Comparison of ENCODE assay signal across 18 cellular contexts in the genomic region with DNA sequence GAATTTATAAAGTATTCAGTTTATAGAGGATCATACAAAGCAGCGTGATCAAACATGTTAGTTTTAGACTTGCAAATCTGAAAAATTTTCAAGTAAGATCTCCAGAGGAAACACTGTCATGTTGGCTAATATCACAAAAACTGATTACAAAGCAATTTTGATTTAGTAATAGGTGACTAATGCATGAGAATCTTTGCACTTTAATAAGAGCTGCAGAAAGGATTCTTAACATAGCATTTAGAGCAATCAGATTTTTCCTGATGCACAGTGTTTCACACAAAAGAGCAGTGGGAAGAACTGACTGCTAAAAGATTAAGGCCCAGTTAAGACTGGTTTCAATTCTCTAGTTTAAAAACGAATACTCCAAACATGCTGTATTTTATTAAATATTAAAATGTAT.
DNase-seq lines count a peak whose midpoint lies in the region; ATAC-seq and TF ChIP-seq lines count a peak whose summit lies in the region.
"Had no signal": no experiment of that assay in that cellular context is flagged by ENCODE, and none has a peak within 500 bp of the region (broad histone marks: within the 10 kb centered on the region; RNA-seq: fewer than 3 reads in every experiment).

No MANE protein-coding gene starts in this region.

- POLR2A ChIA-PET in MCF 10A (lab: Yijun Ruan, JAX), result interaction anchor here (0.9 to 1.2 kb wide), 2 partner anchors 9 to 298 kb away, joined by 3 to 7 read pairs; no protein-coding TSS in a partner anchor

- no peaks in the 10 kb centered on the region for H3K36me3 ChIP-seq in breast epithelium

- ATAC-seq in stimulated activated naive CD8-positive, alpha-beta T cell treated with anti-CD3 and anti-CD28 coated beads, Interleukin-15, amount 100 ng/mL, for 72 hours, result no peak
- ATAC-seq in HG03469 (IDR thresholded peaks at IDR 0.05; ENCODE audit: unreplicated experiment) (no peak), HG03196 (IDR thresholded peaks at IDR 0.05; ENCODE audit: unreplicated experiment) (no peak)
- ATAC-seq in stimulated activated memory B cell treated with anti-CD40 and anti-IgM and Interleukin-4, amounts not matched to agents 10 μg/mL and 1 μg/mL and 100 μg/mL, for 72 hours, result no peak
- ATAC-seq: left lobe of liver had no signal

- TF ChIP-seq CTCF in MCF 10A (IDR thresholded peaks at IDR 0.05; ENCODE audit: unreplicated experiment), result no peak
- no peak for TF ChIP-seq CTCF in breast epithelium (IDR thresholded peaks at IDR 0.05)

- H3K27me3 ChIP-seq in breast epithelium, result no peaks in the 10 kb centered on the region

- no peaks in the 10 kb centered on the region for H3K4me1 ChIP-seq in breast epithelium

- no peak overlapping the region for H3K4me3 Mint-ChIP-seq in MCF 10A (ENCODE audit: unreplicated experiment)
- H3K4me3 Mint-ChIP-seq in stimulated activated naive CD8-positive, alpha-beta T cell treated with anti-CD3 and anti-CD28 coated beads, Interleukin-15, amount 100 ng/mL, for 72 hours, result no peak overlapping the region
- no peak overlapping the region for H3K4me3 Mint-ChIP-seq in stimulated activated memory B cell treated with anti-CD40 and anti-IgM and Interleukin-4, amounts not matched to agents 10 μg/mL and 1 μg/mL and 100 μg/mL, for 72 hours
- H3K4me3 Mint-ChIP-seq: activated naive CD4-positive, alpha-beta T cell treated with anti-CD3 and anti-CD28 coated beads, Interleukin-2, amount 50 U/mL, for 24 hours had no signal

- CTCF ChIA-PET in MCF 10A (lab: Yijun Ruan, JAX), result interaction anchor here (0.6 kb wide), 1 partner anchor 24 kb away, joined by 5 read pairs; no protein-coding TSS in a partner anchor

- TF ChIP-seq POLR2A in breast epithelium (IDR thresholded peaks at IDR 0.05), result no peak

- H3K27ac ChIP-seq in breast epithelium, result no peak overlapping the region
- H3K27ac ChIP-seq: 22Rv1 had no signal

- intact Hi-C loops in MCF 10A (cut with micrococcal nuclease), result no loop called here
- intact Hi-C loops in breast epithelium (cut with DNase I; ENCODE audit: low total_unique reads), result no loop called here

- H3K36me3 Mint-ChIP-seq in MCF 10A (ENCODE audit: insufficient read depth, unreplicated experiment), result no peaks in the 10 kb centered on the region
- no peaks in the 10 kb centered on the region for H3K36me3 Mint-ChIP-seq in stimulated activated memory B cell treated with anti-CD40 and anti-IgM and Interleukin-4, amounts not matched to agents 10 μg/mL and 1 μg/mL and 100 μg/mL, for 72 hours
- H3K36me3 Mint-ChIP-seq: activated naive CD4-positive, alpha-beta T cell treated with anti-CD3 and anti-CD28 coated beads, Interleukin-2, amount 50 U/mL, for 24 hours had no signal

- no peaks in the 10 kb centered on the region for H3K4me1 Mint-ChIP-seq in MCF 10A (ENCODE audit: insufficient read depth, unreplicated experiment)
- H3K4me1 Mint-ChIP-seq in stimulated activated naive CD8-positive, alpha-beta T cell treated with anti-CD3 and anti-CD28 coated beads, Interleukin-15, amount 100 ng/mL, for 72 hours, result no peaks in the 10 kb centered on the region
- H3K4me1 Mint-ChIP-seq in stimulated activated memory B cell treated with anti-CD40 and anti-IgM and Interleukin-4, amounts not matched to agents 10 μg/mL and 1 μg/mL and 100 μg/mL, for 72 hours, result no peaks in the 10 kb centered on the region
- H3K4me1 Mint-ChIP-seq: activated naive CD4-positive, alpha-beta T cell treated with anti-CD3 and anti-CD28 coated beads, Interleukin-2, amount 50 U/mL, for 24 hours had no signal

- H3K9me3 Mint-ChIP-seq in MCF 10A (ENCODE audit: unreplicated experiment), result no peaks in the 10 kb centered on the region
- no peaks in the 10 kb centered on the region for H3K9me3 Mint-ChIP-seq in stimulated activated naive CD8-positive, alpha-beta T cell treated with anti-CD3 and anti-CD28 coated beads, Interleukin-15, amount 100 ng/mL, for 72 hours
- H3K9me3 Mint-ChIP-seq in stimulated activated memory B cell treated with anti-CD40 and anti-IgM and Interleukin-4, amounts not matched to agents 10 μg/mL and 1 μg/mL and 100 μg/mL, for 72 hours, result no peaks in the 10 kb centered on the region
- H3K9me3 Mint-ChIP-seq: activated naive CD4-positive, alpha-beta T cell treated with anti-CD3 and anti-CD28 coated beads, Interleukin-2, amount 50 U/mL, for 24 hours had no signal

- BruUV-seq in MCF 10A (replicated peaks; lab: Mats Ljungman, UMichigan), result no TSS peak

- no peak overlapping the region for H3K27ac Mint-ChIP-seq in MCF 10A (ENCODE audit: low read depth, unreplicated experiment)
- H3K27ac Mint-ChIP-seq in stimulated activated naive CD8-positive, alpha-beta T cell treated with anti-CD3 and anti-CD28 coated beads, Interleukin-15, amount 100 ng/mL, for 72 hours, result no peak overlapping the region
- H3K27ac Mint-ChIP-seq in stimulated activated memory B cell treated with anti-CD40 and anti-IgM and Interleukin-4, amounts not matched to agents 10 μg/mL and 1 μg/mL and 100 μg/mL, for 72 hours, result no peak overlapping the region
- H3K27ac Mint-ChIP-seq: activated naive CD4-positive, alpha-beta T cell treated with anti-CD3 and anti-CD28 coated beads, Interleukin-2, amount 50 U/mL, for 24 hours had no signal

- H3K4me3 ChIP-seq in breast epithelium, result no peak overlapping the region

- no peaks in the 10 kb centered on the region for H3K9me3 ChIP-seq in breast epithelium

- DNase-seq in MCF 10A (ENCODE audit: unreplicated experiment) (peak; percentile 41), breast epithelium (ENCODE audit: low spot score in 2 of 2) (no peak), astrocyte of the hippocampus (ENCODE audit: low read depth, low spot score) (peak; percentile 55), fibroblast of the conjunctiva (ENCODE audit: low read depth) (peak; percentile 9)
- DNase-seq in stimulated activated naive CD8-positive, alpha-beta T cell treated with anti-CD3 and anti-CD28 coated beads, Interleukin-15, amount 100 ng/mL, for 72 hours, result no peak
- DNase-seq: activated CD4-positive, CD25-positive, alpha-beta regulatory T cell treated with anti-CD3 and anti-CD28 coated beads, Interleukin-2, amount 50 U/mL, for 72 hours; activated CD8-positive, alpha-beta memory T cell treated with anti-CD3 and anti-CD28 coated beads, Interleukin-2, amount 50 U/mL, for 48 hours; MM.1S; NCI-H2081 treated with DMSO at 0.1 percent for 48 hours; NCI-H774; RPMI8226; T-helper 2 cell had no signal

- H3K27me3 Mint-ChIP-seq in MCF 10A (ENCODE audit: insufficient read depth, unreplicated experiment), result no peaks in the 10 kb centered on the region
- H3K27me3 Mint-ChIP-seq in stimulated activated naive CD8-positive, alpha-beta T cell treated with anti-CD3 and anti-CD28 coated beads, Interleukin-15, amount 100 ng/mL, for 72 hours, result no peaks in the 10 kb centered on the region
- H3K27me3 Mint-ChIP-seq in stimulated activated memory B cell treated with anti-CD40 and anti-IgM and Interleukin-4, amounts not matched to agents 10 μg/mL and 1 μg/mL and 100 μg/mL, for 72 hours, result no peaks in the 10 kb centered on the region
- H3K27me3 Mint-ChIP-seq: activated naive CD4-positive, alpha-beta T cell treated with anti-CD3 and anti-CD28 coated beads, Interleukin-2, amount 50 U/mL, for 24 hours had no signal

Comparison
In these comparisons a context has a peak if more than half of its experiments do, and no peak if none do; other contexts are left out.
1. DNase-seq: peak in MCF 10A (single experiment), astrocyte of the hippocampus (single experiment) and fibroblast of the conjunctiva (single experiment); none in breast epithelium (0 of 2) and stimulated activated naive CD8-positive, alpha-beta T cell treated with anti-CD3 and anti-CD28 coated beads, Interleukin-15, amount 100 ng/mL, for 72 hours (0 of 2).